Comparison of ENCODE assay signal across 27 cellular contexts in the genomic region with DNA sequence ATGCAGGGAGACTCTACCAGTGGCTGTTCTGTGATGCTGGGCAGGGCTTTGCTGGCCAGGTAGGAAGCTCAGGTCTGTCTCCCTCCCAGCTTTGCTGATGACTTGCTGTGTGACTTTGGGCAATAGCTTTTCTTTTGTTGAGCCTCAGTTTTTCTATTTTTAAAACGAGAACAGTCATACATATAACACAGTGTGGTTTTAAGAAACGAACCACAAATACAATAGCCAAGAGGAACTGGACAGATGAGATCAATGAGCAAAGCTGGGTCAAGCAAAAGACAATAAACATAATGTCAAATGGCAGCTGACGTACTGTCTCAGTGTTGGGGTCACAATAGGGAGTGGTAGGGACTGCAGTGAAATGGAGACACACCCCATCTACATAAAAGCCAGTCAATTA. TPM values are rescaled to one million over a fixed set of nuclear protein-coding genes. Genes with fewer than 3 reads are reported as not detected.
"Had no signal": no experiment of that assay in that cellular context is flagged by ENCODE, and none has a peak within 500 bp of the region (broad histone marks: within the 10 kb centered on the region; RNA-seq: fewer than 3 reads in every experiment).

No MANE protein-coding gene starts in this region.

- ATAC-seq: activated CD4-positive, alpha-beta T cell treated with anti-CD3 and anti-CD28 coated beads for 36 hours; activated T-cell treated with anti-CD3 and anti-CD28 coated beads, Interleukin-2, amount 50 U/mL, for 72 hours; body of pancreas; effector memory CD8-positive, alpha-beta T cell; foreskin keratinocyte; gastrocnemius medialis had no signal

- H3K27me3 Mint-ChIP-seq: activated CD4-positive, alpha-beta T cell treated with anti-CD3 and anti-CD28 coated beads, Interleukin-2, amount 10 ng/mL, durations not matched to agents 24 days and 14 days; activated T-cell treated with anti-CD3 and anti-CD28 coated beads, Interleukin-2, amount 50 U/mL, for 24 hours had no signal

- H3K4me3 Mint-ChIP-seq: activated CD4-positive, alpha-beta memory T cell treated with anti-CD3 and anti-CD28 coated beads for 36 hours; activated CD4-positive, alpha-beta T cell treated with anti-CD3 and anti-CD28 coated beads for 36 hours; activated CD4-positive, alpha-beta T cell treated with anti-CD3 and anti-CD28 coated beads, Interleukin-2, amount 10 ng/mL, durations not matched to agents 24 days and 14 days; activated naive CD8-positive, alpha-beta T cell; activated T-cell treated with anti-CD3 and anti-CD28 coated beads, Interleukin-2, amount 50 U/mL, for 24 hours; activated T-cell treated with anti-CD3 and anti-CD28 coated beads, Interleukin-2, amount 50 U/mL, for 72 hours; effector memory CD8-positive, alpha-beta T cell had no signal

- FAIRE-seq: colon had no signal

- H3K4me1 Mint-ChIP-seq: activated CD4-positive, alpha-beta T cell treated with anti-CD3 and anti-CD28 coated beads for 36 hours; activated CD4-positive, alpha-beta T cell treated with anti-CD3 and anti-CD28 coated beads, Interleukin-2, amount 10 ng/mL, durations not matched to agents 24 days and 14 days had no signal

- H3K27ac Mint-ChIP-seq: activated CD4-positive, alpha-beta memory T cell treated with anti-CD3 and anti-CD28 coated beads for 36 hours; activated CD4-positive, alpha-beta T cell treated with anti-CD3 and anti-CD28 coated beads for 36 hours; activated CD4-positive, alpha-beta T cell treated with anti-CD3 and anti-CD28 coated beads, Interleukin-2, amount 10 ng/mL, durations not matched to agents 24 days and 14 days; activated naive CD8-positive, alpha-beta T cell; activated T-cell treated with anti-CD3 and anti-CD28 coated beads, Interleukin-2, amount 50 U/mL, for 24 hours; activated T-cell treated with anti-CD3 and anti-CD28 coated beads, Interleukin-2, amount 50 U/mL, for 72 hours; effector memory CD8-positive, alpha-beta T cell had no signal

- H3K36me3 ChIP-seq: esophagus muscularis mucosa, gastrocnemius medialis, heart left ventricle had no signal

- H3K4me3 ChIP-seq: body of pancreas, esophagus muscularis mucosa, gastrocnemius medialis, heart left ventricle had no signal

- H3K27me3 ChIP-seq: body of pancreas, esophagus muscularis mucosa, foreskin keratinocyte, gastrocnemius medialis, heart left ventricle had no signal

- H3K27ac ChIP-seq: body of pancreas, foreskin keratinocyte, gastrocnemius medialis, heart left ventricle had no signal

- H3K36me3 Mint-ChIP-seq: activated CD4-positive, alpha-beta memory T cell treated with anti-CD3 and anti-CD28 coated beads for 36 hours; activated naive CD8-positive, alpha-beta T cell had no signal

- H3K4me1 ChIP-seq: body of pancreas, foreskin keratinocyte, gastrocnemius medialis had no signal

- DNase-seq: activated CD4-positive, alpha-beta memory T cell treated with anti-CD3 and anti-CD28 coated beads for 36 hours; activated CD4-positive, alpha-beta T cell treated with anti-CD3 and anti-CD28 coated beads for 36 hours; activated CD4-positive, alpha-beta T cell treated with anti-CD3 and anti-CD28 coated beads, Interleukin-2, amount 10 ng/mL, durations not matched to agents 24 days and 14 days; activated CD4-positive, CD25-positive, alpha-beta regulatory T cell; activated CD4-positive, CD25-positive, alpha-beta regulatory T cell treated with anti-CD3 and anti-CD28 coated beads, Interleukin-2, amount 50 U/mL, for 72 hours; activated CD8-positive, alpha-beta memory T cell treated with anti-CD3 and anti-CD28 coated beads, Interleukin-2, amount 50 U/mL, for 48 hours; activated gamma-delta T cell; activated naive CD4-positive, alpha-beta T cell treated with anti-CD3 and anti-CD28 coated beads, Interleukin-2, amount 50 U/mL, for 16 hours; activated naive CD4-positive, alpha-beta T cell treated with Interleukin-2 at 50 U/mL for 16 hours; activated T-cell treated with anti-CD3 and anti-CD28 coated beads for 4 hours; activated T-cell treated with anti-CD3 and anti-CD28 coated beads, Interleukin-2, amount 50 U/mL, for 24 hours; activated T-cell treated with anti-CD3 and anti-CD28 coated beads, Interleukin-2, amount 50 U/mL, for 72 hours; amniotic stem cell; body of pancreas; cortex of kidney; dermis blood vessel endothelial cell; effector CD4-positive, alpha-beta T cell; effector memory CD8-positive, alpha-beta T cell; erythroblast; foreskin keratinocyte; gastrocnemius medialis; T-helper 2 cell had no signal

- H3K9me3 ChIP-seq: gastrocnemius medialis had no signal

- H3K9me3 Mint-ChIP-seq: activated CD4-positive, alpha-beta T cell treated with anti-CD3 and anti-CD28 coated beads, Interleukin-2, amount 10 ng/mL, durations not matched to agents 24 days and 14 days had no signal

RNA-seq across cellular contexts. Expression of a gene that starts 20.2 kb away (rescaled TPM):
- total RNA-seq: dermis blood vessel endothelial cell; T-helper 1 cell treated with Interleukin-12 subunit alpha and Interleukin-12 subunit beta and Interleukin-4 antibody, amounts not matched to agents 30 ng/mL and 1 ng/mL, for 36 hours had no signal
